1 cellular context compared by ENCODE assay signal in the genomic region with DNA sequence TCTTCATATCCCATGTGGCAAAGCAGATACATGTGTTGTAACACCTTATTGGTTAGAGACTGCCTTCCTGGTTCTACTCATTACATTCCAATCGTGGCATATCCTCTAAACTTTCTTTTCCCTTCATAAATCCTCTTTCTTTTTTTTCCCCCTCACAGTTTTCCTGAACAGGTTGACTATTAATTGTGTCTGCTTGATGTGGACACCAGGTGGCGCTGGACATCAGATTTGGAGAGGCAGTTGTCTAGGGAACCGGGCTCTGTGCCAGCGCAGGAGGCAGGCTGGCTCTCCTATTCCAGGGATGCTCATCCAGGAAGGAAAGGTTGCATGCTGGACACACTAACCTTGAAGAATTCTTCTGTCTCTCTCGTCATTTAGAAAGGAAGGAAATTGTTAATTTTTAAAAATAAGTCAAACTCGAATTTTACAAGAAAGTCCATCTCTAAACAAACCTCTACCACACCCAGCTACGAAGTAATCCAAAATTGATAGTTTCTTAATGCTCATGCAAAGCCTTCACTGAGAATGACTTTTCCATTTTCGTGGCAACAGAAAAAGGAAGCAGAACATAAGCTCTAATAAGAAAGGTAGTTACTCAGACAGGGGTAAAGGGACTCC.
A peak's percentile ranks its signal among the peaks of the same experiment; 100 is the strongest.
TF ChIP-seq lines count a peak whose summit lies in the region.

No MANE protein-coding gene starts in this region.

TF ChIP-seq in HepG2, 621 proteins besides CTCF, POLR2A, EP300 and RAD21 (continued from another document):
- no peak for TF ChIP-seq ZNF646 (CRISPR knock-in tag; IDR thresholded peaks at IDR 0.05)
- TF ChIP-seq RCOR2 (CRISPR knock-in tag; IDR thresholded peaks at IDR 0.05) = peak; percentile 48; the same call in 1 of the 2 replicates
- TF ChIP-seq FLYWCH1 (CRISPR knock-in tag; IDR thresholded peaks at IDR 0.05) = no peak
- TF ChIP-seq, protein P1, sequence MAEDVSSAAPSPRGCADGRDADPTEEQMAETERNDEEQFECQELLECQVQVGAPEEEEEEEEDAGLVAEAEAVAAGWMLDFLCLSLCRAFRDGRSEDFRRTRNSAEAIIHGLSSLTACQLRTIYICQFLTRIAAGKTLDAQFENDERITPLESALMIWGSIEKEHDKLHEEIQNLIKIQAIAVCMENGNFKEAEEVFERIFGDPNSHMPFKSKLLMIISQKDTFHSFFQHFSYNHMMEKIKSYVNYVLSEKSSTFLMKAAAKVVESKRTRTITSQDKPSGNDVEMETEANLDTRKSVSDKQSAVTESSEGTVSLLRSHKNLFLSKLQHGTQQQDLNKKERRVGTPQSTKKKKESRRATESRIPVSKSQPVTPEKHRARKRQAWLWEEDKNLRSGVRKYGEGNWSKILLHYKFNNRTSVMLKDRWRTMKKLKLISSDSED (CRISPR knock-in tag; IDR thresholded peaks at IDR 0.05) = no peak
- TF ChIP-seq MED13 (CRISPR knock-in tag; IDR thresholded peaks at IDR 0.05) = no peak
- TF ChIP-seq SP1 (IDR thresholded peaks at IDR 0.05) = no peak
- TF ChIP-seq SP1 (CRISPR knock-in tag; IDR thresholded peaks at IDR 0.05) = no peak
- TF ChIP-seq PRDM15 (CRISPR knock-in tag; IDR thresholded peaks at IDR 0.05) = no peak
- TF ChIP-seq SALL2 (CRISPR knock-in tag; IDR thresholded peaks at IDR 0.05) = 0 out of 2 replicates have a peak, but pooled peaks have one; percentile 30
- TF ChIP-seq, protein P2, sequence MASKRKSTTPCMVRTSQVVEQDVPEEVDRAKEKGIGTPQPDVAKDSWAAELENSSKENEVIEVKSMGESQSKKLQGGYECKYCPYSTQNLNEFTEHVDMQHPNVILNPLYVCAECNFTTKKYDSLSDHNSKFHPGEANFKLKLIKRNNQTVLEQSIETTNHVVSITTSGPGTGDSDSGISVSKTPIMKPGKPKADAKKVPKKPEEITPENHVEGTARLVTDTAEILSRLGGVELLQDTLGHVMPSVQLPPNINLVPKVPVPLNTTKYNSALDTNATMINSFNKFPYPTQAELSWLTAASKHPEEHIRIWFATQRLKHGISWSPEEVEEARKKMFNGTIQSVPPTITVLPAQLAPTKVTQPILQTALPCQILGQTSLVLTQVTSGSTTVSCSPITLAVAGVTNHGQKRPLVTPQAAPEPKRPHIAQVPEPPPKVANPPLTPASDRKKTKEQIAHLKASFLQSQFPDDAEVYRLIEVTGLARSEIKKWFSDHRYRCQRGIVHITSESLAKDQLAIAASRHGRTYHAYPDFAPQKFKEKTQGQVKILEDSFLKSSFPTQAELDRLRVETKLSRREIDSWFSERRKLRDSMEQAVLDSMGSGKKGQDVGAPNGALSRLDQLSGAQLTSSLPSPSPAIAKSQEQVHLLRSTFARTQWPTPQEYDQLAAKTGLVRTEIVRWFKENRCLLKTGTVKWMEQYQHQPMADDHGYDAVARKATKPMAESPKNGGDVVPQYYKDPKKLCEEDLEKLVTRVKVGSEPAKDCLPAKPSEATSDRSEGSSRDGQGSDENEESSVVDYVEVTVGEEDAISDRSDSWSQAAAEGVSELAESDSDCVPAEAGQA (IDR thresholded peaks at IDR 0.05; ENCODE audit: low read depth) = no peak
- TF ChIP-seq, protein P2 (CRISPR knock-in tag; IDR thresholded peaks at IDR 0.05; ENCODE audit: borderline replicate concordance) = no peak
- TF ChIP-seq ZNF768 (CRISPR knock-in tag; IDR thresholded peaks at IDR 0.05) = no peak
- TF ChIP-seq TCF12 (IDR thresholded peaks at IDR 0.05) = no peak
- TF ChIP-seq TCF12 (CRISPR knock-in tag; IDR thresholded peaks at IDR 0.05) = no peak
